Comparison of ENCODE assay signal across 18 cellular contexts in the genomic region with DNA sequence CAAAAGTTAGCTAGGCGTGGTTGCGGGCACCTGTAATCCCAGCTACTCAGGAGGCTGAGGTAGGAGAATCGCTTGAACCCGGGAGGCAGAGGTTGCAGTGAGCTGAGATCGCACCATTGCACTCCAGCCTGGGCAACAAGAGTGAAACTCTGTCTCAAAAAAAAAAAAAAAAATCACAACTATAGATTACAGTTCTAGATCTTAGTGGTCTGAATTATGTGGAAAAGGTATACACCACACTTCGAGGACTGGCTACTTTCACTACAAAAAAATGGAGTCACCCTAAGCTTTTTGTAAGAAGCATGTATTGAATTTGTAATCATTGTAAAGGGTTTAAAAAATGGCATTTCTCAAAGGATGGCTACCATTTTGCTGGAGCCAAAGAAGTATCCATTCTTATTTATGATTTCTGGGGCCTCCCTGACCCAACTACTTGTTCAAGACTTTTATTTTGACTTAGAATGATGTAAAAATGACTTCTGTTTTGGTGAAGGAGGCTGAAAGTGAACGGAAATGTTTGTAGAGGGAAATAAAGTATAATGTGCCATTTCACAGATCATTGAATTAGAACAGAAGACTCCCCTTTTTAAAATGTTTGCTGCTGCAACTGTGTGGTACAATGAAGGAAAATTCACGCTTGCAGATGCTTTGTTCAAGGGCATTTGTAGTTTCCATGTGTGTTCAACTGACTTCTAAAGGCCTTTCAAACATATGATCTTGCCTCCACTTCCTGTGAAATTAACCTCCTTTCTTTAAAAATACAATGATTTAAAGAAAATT. TPM values are rescaled to one million over a fixed set of nuclear protein-coding genes. Genes with fewer than 3 reads are reported as not detected.
DNase-seq lines count a peak whose midpoint lies in the region; ATAC-seq and TF ChIP-seq lines count a peak whose summit lies in the region.
"Had no signal": no experiment of that assay in that cellular context is flagged by ENCODE, and none has a peak within 500 bp of the region (broad histone marks: within the 10 kb centered on the region; RNA-seq: fewer than 3 reads in every experiment).

No MANE protein-coding gene starts in this region.

- peak overlapping the region; percentile 87; the same call in 1 of the 2 replicates for H3K27ac ChIP-seq in MM.1S (ENCODE audit: low read length)
- H3K27ac ChIP-seq: tibial artery had no signal

- H3K4me1 ChIP-seq in MM.1S (ENCODE audit: low read length): peaks cover 35% of the 10 kb centered on the region
- H3K4me1 ChIP-seq: tibial artery had no signal

- peaks cover 17% of the 10 kb centered on the region for H3K4me1 Mint-ChIP-seq in activated naive CD4-positive, alpha-beta T cell treated with anti-CD3 and anti-CD28 coated beads, Interleukin-2, amount 50 U/mL, for 24 hours
- H3K4me1 Mint-ChIP-seq in activated naive CD4-positive, alpha-beta T cell treated with anti-CD3 and anti-CD28 coated beads for 36 hours (ENCODE audit: low read depth): peaks cover 17% of the 10 kb centered on the region
- peaks cover 26% of the 10 kb centered on the region for H3K4me1 Mint-ChIP-seq in activated B cell treated with CpG ODN at 0.5 μM for 24 hours
- H3K4me1 Mint-ChIP-seq in stimulated activated effector memory CD8-positive, alpha-beta T cell treated with anti-CD3 and anti-CD28 coated beads, Interleukin-12 subunit alpha, Interleukin-12 subunit beta, amount 100 ng/mL, for 72 hours: peaks cover 6% of the 10 kb centered on the region
- H3K4me1 Mint-ChIP-seq: activated naive CD8-positive, alpha-beta T cell treated with anti-CD3 and anti-CD28 coated beads, Interleukin-2, amount 10 ng/mL, durations not matched to agents 7 days and 5 days had no signal

- no peaks in the 10 kb centered on the region for H3K36me3 ChIP-seq in MM.1S (replicated peaks; ENCODE audit: insufficient read depth, low read length)
- H3K36me3 ChIP-seq: tibial artery had no signal

- H3K9me2 ChIP-seq in MM.1S (replicated peaks; ENCODE audit: insufficient read depth, low read length): no peaks in the 10 kb centered on the region

- no peaks in the 10 kb centered on the region for H3K27me3 ChIP-seq in MM.1S (replicated peaks; ENCODE audit: insufficient read depth, low read length)
- H3K27me3 ChIP-seq: tibial artery had no signal

- no peaks in the 10 kb centered on the region for H3K9me3 Mint-ChIP-seq in activated naive CD4-positive, alpha-beta T cell treated with anti-CD3 and anti-CD28 coated beads, Interleukin-2, amount 50 U/mL, for 24 hours
- H3K9me3 Mint-ChIP-seq in activated naive CD4-positive, alpha-beta T cell treated with anti-CD3 and anti-CD28 coated beads for 36 hours: no peaks in the 10 kb centered on the region
- H3K9me3 Mint-ChIP-seq in activated B cell treated with CpG ODN at 0.5 μM for 24 hours: no peaks in the 10 kb centered on the region
- H3K9me3 Mint-ChIP-seq in stimulated activated effector memory CD8-positive, alpha-beta T cell treated with anti-CD3 and anti-CD28 coated beads, Interleukin-12 subunit alpha, Interleukin-12 subunit beta, amount 100 ng/mL, for 72 hours: no peaks in the 10 kb centered on the region
- H3K9me3 Mint-ChIP-seq: activated naive CD8-positive, alpha-beta T cell treated with anti-CD3 and anti-CD28 coated beads, Interleukin-2, amount 10 ng/mL, durations not matched to agents 7 days and 5 days; CD4-positive, CD25-positive, alpha-beta regulatory T cell; neural crest cell had no signal

- H3K4me3 ChIP-seq in MM.1S (ENCODE audit: low read length): 0 out of 2 replicates have a peak overlapping the region, but pooled peaks have one; percentile 54
- H3K4me3 ChIP-seq: tibial artery had no signal

- H3K79me2 ChIP-seq in MM.1S (ENCODE audit: low read length): no peaks in the 10 kb centered on the region

- no peaks in the 10 kb centered on the region for H3K27me3 Mint-ChIP-seq in activated naive CD4-positive, alpha-beta T cell treated with anti-CD3 and anti-CD28 coated beads, Interleukin-2, amount 50 U/mL, for 24 hours
- H3K27me3 Mint-ChIP-seq in activated naive CD4-positive, alpha-beta T cell treated with anti-CD3 and anti-CD28 coated beads for 36 hours (ENCODE audit: low read depth): no peaks in the 10 kb centered on the region
- no peaks in the 10 kb centered on the region for H3K27me3 Mint-ChIP-seq in activated B cell treated with CpG ODN at 0.5 μM for 24 hours
- H3K27me3 Mint-ChIP-seq: activated naive CD8-positive, alpha-beta T cell treated with anti-CD3 and anti-CD28 coated beads, Interleukin-2, amount 10 ng/mL, durations not matched to agents 7 days and 5 days; CD4-positive, CD25-positive, alpha-beta regulatory T cell had no signal

- H3K36me3 Mint-ChIP-seq in activated naive CD4-positive, alpha-beta T cell treated with anti-CD3 and anti-CD28 coated beads, Interleukin-2, amount 50 U/mL, for 24 hours: no peaks in the 10 kb centered on the region
- H3K36me3 Mint-ChIP-seq in activated naive CD4-positive, alpha-beta T cell treated with anti-CD3 and anti-CD28 coated beads for 36 hours (ENCODE audit: low read depth): peaks cover 5% of the 10 kb centered on the region
- no peaks in the 10 kb centered on the region for H3K36me3 Mint-ChIP-seq in activated B cell treated with CpG ODN at 0.5 μM for 24 hours (ENCODE audit: low read depth)
- peaks cover 34% of the 10 kb centered on the region for H3K36me3 Mint-ChIP-seq in stimulated activated effector memory CD8-positive, alpha-beta T cell treated with anti-CD3 and anti-CD28 coated beads, Interleukin-12 subunit alpha, Interleukin-12 subunit beta, amount 100 ng/mL, for 72 hours

- TF ChIP-seq CTCF in MM.1S (IDR thresholded peaks at IDR 0.05; ENCODE audit: low read length) (no peak), activated B cell treated with CpG ODN at 0.5 μM for 24 hours (IDR thresholded peaks at IDR 0.05) (no peak)

- H4K20me1 ChIP-seq in MM.1S (ENCODE audit: insufficient read depth, low read length): no peaks in the 10 kb centered on the region

- no peak overlapping the region; the same call in 1 of the 2 replicates for H3K9ac ChIP-seq in MM.1S (ENCODE audit: low read length)

- peak overlapping the region; percentile 62 for H2AFZ ChIP-seq in MM.1S (ENCODE audit: low read length)

- H3F3A ChIP-seq in MM.1S (ENCODE audit: insufficient read depth, low read length): peaks cover 24% of the 10 kb centered on the region

- POLR2A ChIA-PET in activated B cell treated with CpG ODN at 0.5 μM for 24 hours (lab: Charles Lee): interaction anchor here (0.7 kb wide), 1 partner anchor 75 kb away, joined by 4 read pairs; no protein-coding TSS in a partner anchor

- no peak for ATAC-seq in activated B cell treated with CpG ODN at 0.5 μM for 24 hours (ENCODE audit: low read depth)
- ATAC-seq in stimulated activated effector memory CD8-positive, alpha-beta T cell treated with anti-CD3 and anti-CD28 coated beads, Interleukin-12 subunit alpha, Interleukin-12 subunit beta, amount 100 ng/mL, for 72 hours: no peak
- ATAC-seq in GM18868 (IDR thresholded peaks at IDR 0.05; ENCODE audit: unreplicated experiment): no peak
- ATAC-seq in HG03521 (IDR thresholded peaks at IDR 0.05; ENCODE audit: unreplicated experiment): no peak
- ATAC-seq: left cardiac atrium had no signal

- peak overlapping the region; percentile 43 for H3K27ac Mint-ChIP-seq in activated naive CD4-positive, alpha-beta T cell treated with anti-CD3 and anti-CD28 coated beads, Interleukin-2, amount 50 U/mL, for 24 hours
- no peak overlapping the region for H3K27ac Mint-ChIP-seq in activated naive CD4-positive, alpha-beta T cell treated with anti-CD3 and anti-CD28 coated beads for 36 hours
- peak overlapping the region; percentile 79 for H3K27ac Mint-ChIP-seq in activated B cell treated with CpG ODN at 0.5 μM for 24 hours
- H3K27ac Mint-ChIP-seq in stimulated activated effector memory CD8-positive, alpha-beta T cell treated with anti-CD3 and anti-CD28 coated beads, Interleukin-12 subunit alpha, Interleukin-12 subunit beta, amount 100 ng/mL, for 72 hours: peak overlapping the region; percentile 81
- H3K27ac Mint-ChIP-seq: activated naive CD8-positive, alpha-beta T cell treated with anti-CD3 and anti-CD28 coated beads, Interleukin-2, amount 10 ng/mL, durations not matched to agents 7 days and 5 days had no signal

- no peak overlapping the region for H3K4me3 Mint-ChIP-seq in activated naive CD4-positive, alpha-beta T cell treated with anti-CD3 and anti-CD28 coated beads, Interleukin-2, amount 50 U/mL, for 24 hours
- no peak overlapping the region for H3K4me3 Mint-ChIP-seq in activated naive CD4-positive, alpha-beta T cell treated with anti-CD3 and anti-CD28 coated beads for 36 hours
- peak overlapping the region; percentile 35 for H3K4me3 Mint-ChIP-seq in activated B cell treated with CpG ODN at 0.5 μM for 24 hours
- H3K4me3 Mint-ChIP-seq in stimulated activated effector memory CD8-positive, alpha-beta T cell treated with anti-CD3 and anti-CD28 coated beads, Interleukin-12 subunit alpha, Interleukin-12 subunit beta, amount 100 ng/mL, for 72 hours: no peak overlapping the region
- H3K4me3 Mint-ChIP-seq: activated naive CD8-positive, alpha-beta T cell treated with anti-CD3 and anti-CD28 coated beads, Interleukin-2, amount 10 ng/mL, durations not matched to agents 7 days and 5 days; CD4-positive, CD25-positive, alpha-beta regulatory T cell; neural crest cell had no signal

- H3K4me2 ChIP-seq in MM.1S (ENCODE audit: low read depth, low read length): peak overlapping the region; percentile 87

- CTCF ChIA-PET in activated naive CD4-positive, alpha-beta T cell treated with anti-CD3 and anti-CD28 coated beads for 36 hours (lab: Charles Lee): interaction anchor here (0.6 kb wide), 1 partner anchor 65 kb away, joined by 3 read pairs; no protein-coding TSS in a partner anchor
- CTCF ChIA-PET in activated B cell treated with CpG ODN at 0.5 μM for 24 hours (lab: Charles Lee): no interaction called here

- intact Hi-C loops in activated naive CD4-positive, alpha-beta T cell treated with anti-CD3 and anti-CD28 coated beads for 36 hours (cut with micrococcal nuclease): no loop called here
- intact Hi-C loops in activated B cell treated with CpG ODN at 0.5 μM for 24 hours (cut with micrococcal nuclease): no loop called here

- H3K9me3 ChIP-seq in MM.1S (replicated peaks; ENCODE audit: insufficient read depth, low read length): no peaks in the 10 kb centered on the region
- H3K9me3 ChIP-seq: tibial artery had no signal

- no peak for DNase-seq in activated naive CD4-positive, alpha-beta T cell treated with anti-CD3 and anti-CD28 coated beads for 36 hours
- no peak for DNase-seq in MM.1S
- DNase-seq in activated B cell treated with CpG ODN at 0.5 μM for 24 hours: no peak
- DNase-seq in stimulated activated effector memory CD8-positive, alpha-beta T cell treated with anti-CD3 and anti-CD28 coated beads, Interleukin-12 subunit alpha, Interleukin-12 subunit beta, amount 100 ng/mL, for 72 hours (ENCODE audit: low spot score in 2 of 2): no peak
- no peak for DNase-seq in COLO668 (lab: John Stamatoyannopoulos, UW; ENCODE audit: unreplicated experiment)
- DNase-seq: activated CD4-positive, alpha-beta T cell treated with anti-CD3 and anti-CD28 coated beads, Interleukin-2, amount 50 U/mL, for 1 hour; activated naive CD8-positive, alpha-beta T cell treated with anti-CD3 and anti-CD28 coated beads, Interleukin-2, amount 10 ng/mL, durations not matched to agents 7 days and 5 days; CD4-positive, CD25-positive, alpha-beta regulatory T cell; cortex of kidney; left cardiac atrium; NCI-H2029 treated with DMSO at 0.1 percent for 48 hours; NCI-H510A treated with DMSO at 0.1 percent for 48 hours; SHP77; tibial artery had no signal

RNA-seq across cellular contexts. Expression of gene NOL11, which starts 37.1 kb away (rescaled TPM):
- 10 to 100 TPM; 49.7 to 54.1 TPM for total RNA-seq in activated naive CD4-positive, alpha-beta T cell treated with anti-CD3 and anti-CD28 coated beads for 36 hours
- 67.9 and 70.6 TPM in 2 replicates for total RNA-seq in activated B cell treated with CpG ODN at 0.5 μM for 24 hours
